Comparison of ENCODE assay signal across 31 cellular contexts in genomic region chr4:143386812-143387211, GRCh38. TPM values are rescaled to one million over a fixed set of nuclear protein-coding genes. Genes with fewer than 3 reads are reported as not detected.
DNase-seq lines count a peak whose midpoint lies in the region; ATAC-seq and TF ChIP-seq lines count a peak whose summit lies in the region.
"Had no signal": no experiment of that assay in that cellular context is flagged by ENCODE, and none has a peak within 500 bp of the region (broad histone marks: within the 10 kb centered on the region; RNA-seq: fewer than 3 reads in every experiment).

No MANE protein-coding gene starts in this region.

- H3K36me3 Mint-ChIP-seq in Caco-2 (ENCODE audit: insufficient read depth, unreplicated experiment), result peaks cover 15% of the 10 kb centered on the region
- H3K36me3 Mint-ChIP-seq in endothelial cell (ENCODE audit: low read depth, unreplicated experiment), result peaks cover 10% of the 10 kb centered on the region
- H3K36me3 Mint-ChIP-seq: activated naive CD4-positive, alpha-beta T cell treated with anti-CD3 and anti-CD28 coated beads, Interleukin-2, amount 50 U/mL, for 24 hours; stimulated activated memory B cell treated with anti-CD40 and anti-IgM and Interleukin-4, amounts not matched to agents 10 μg/mL and 1 μg/mL and 100 μg/mL, for 72 hours; type B pancreatic cell had no signal

- H3K27ac Mint-ChIP-seq in Caco-2 (ENCODE audit: unreplicated experiment) (no peak overlapping the region), endothelial cell (ENCODE audit: unreplicated experiment) (no peak overlapping the region)
- H3K27ac Mint-ChIP-seq: activated CD8-positive, alpha-beta T cell treated with anti-CD3 and anti-CD28 coated beads for 36 hours; activated naive CD4-positive, alpha-beta T cell treated with anti-CD3 and anti-CD28 coated beads, Interleukin-2, amount 50 U/mL, for 24 hours; activated T-helper 2 cell treated with anti-CD3 and anti-CD28 coated beads, Interferon-gamma antibody, Interleukin-2, Interleukin-4, amounts not matched to agents 10 μg/mL and 5 μg/mL and 100 μg/mL, durations not matched to agents 14 hours and 24 hours and 36 hours; stimulated activated memory B cell treated with anti-CD40 and anti-IgM and Interleukin-4, amounts not matched to agents 10 μg/mL and 1 μg/mL and 100 μg/mL, for 72 hours; T-helper 17 cell; type B pancreatic cell had no signal

- peaks cover 52% of the 10 kb centered on the region for H3K4me1 ChIP-seq in Caco-2
- peaks cover 3 to 97% (median 78%) of the 10 kb centered on the region in 12 donors for H3K4me1 ChIP-seq in heart left ventricle
- H3K4me1 ChIP-seq in ascending aorta, result peaks cover 3 to 52% of the 10 kb centered on the region in 2 donors

- POLR2A ChIA-PET in Caco-2 (lab: Charles Lee), result no interaction called here

- 91 to 100% (median 95%) methylated on average over 1 of the region's 1 CpG for WGBS in heart left ventricle, 4 donors

- TF ChIP-seq POLR2A in heart left ventricle (IDR thresholded peaks at IDR 0.05), result no peak

- H3K27me3 Mint-ChIP-seq in Caco-2 (ENCODE audit: insufficient read depth, unreplicated experiment) (no peaks in the 10 kb centered on the region), endothelial cell (ENCODE audit: unreplicated experiment) (peaks cover 1% of the 10 kb centered on the region)
- H3K27me3 Mint-ChIP-seq: type B pancreatic cell had no signal

- intact Hi-C loops in Caco-2 (cut with micrococcal nuclease; ENCODE audit: unreplicated experiment), result loop anchor here (5.0 kb wide), 1 partner anchor 180 kb away; no protein-coding TSS in a partner anchor
- intact Hi-C loops in heart left ventricle (cut with DNase I), result loop anchor here in 2 of 10 donors (5.0 kb wide), 2 partner anchors 35 to 50 kb away; partner anchors contain the start of gene GAB1 (in 1 of the 2)
- intact Hi-C loops in ascending aorta (cut with DNase I), result no loop called here

- no TSS peak for BruUV-seq in Caco-2 (replicated peaks; lab: Mats Ljungman, UMichigan)

- TF ChIP-seq CTCF in Caco-2 (IDR thresholded peaks at IDR 0.05; ENCODE audit: insufficient read depth in 1 of 2, low read depth in 1 of 2, low read length in 1 of 2, severe bottlenecking in 1 of 2, unreplicated experiment in 1 of 2), result no peak
- TF ChIP-seq CTCF in endothelial cell (IDR thresholded peaks at IDR 0.05; ENCODE audit: unreplicated experiment), result no peak
- TF ChIP-seq CTCF in heart left ventricle (IDR thresholded peaks at IDR 0.05), result no peak
- no peak for TF ChIP-seq CTCF in ascending aorta (IDR thresholded peaks at IDR 0.05)

- ATAC-seq in heart left ventricle (no peak), esophagus mucosa (no peak)
- ATAC-seq: activated CD8-positive, alpha-beta T cell treated with anti-CD3 and anti-CD28 coated beads for 36 hours; heart right ventricle; stimulated activated memory B cell treated with anti-CD40 and anti-IgM and Interleukin-4, amounts not matched to agents 10 μg/mL and 1 μg/mL and 100 μg/mL, for 72 hours; T-helper 17 cell had no signal

- CTCF ChIA-PET in Caco-2 (lab: Charles Lee), result no interaction called here

- H3K4me3 Mint-ChIP-seq in Caco-2 (ENCODE audit: unreplicated experiment) (peak overlapping the region; percentile 15), endothelial cell (ENCODE audit: unreplicated experiment) (peak overlapping the region; percentile 17)
- H3K4me3 Mint-ChIP-seq: activated CD8-positive, alpha-beta T cell treated with anti-CD3 and anti-CD28 coated beads for 36 hours; activated naive CD4-positive, alpha-beta T cell treated with anti-CD3 and anti-CD28 coated beads, Interleukin-2, amount 50 U/mL, for 24 hours; nephron; stimulated activated memory B cell treated with anti-CD40 and anti-IgM and Interleukin-4, amounts not matched to agents 10 μg/mL and 1 μg/mL and 100 μg/mL, for 72 hours; T-helper 17 cell; type B pancreatic cell had no signal

- H3K9me3 ChIP-seq in Caco-2 (no peaks in the 10 kb centered on the region), heart left ventricle (no peaks in the 10 kb centered on the region), ascending aorta (no peaks in the 10 kb centered on the region)
- H3K9me3 ChIP-seq: heart right ventricle had no signal

- H3K9me3 Mint-ChIP-seq in Caco-2 (ENCODE audit: unreplicated experiment) (no peaks in the 10 kb centered on the region), endothelial cell (ENCODE audit: unreplicated experiment) (no peaks in the 10 kb centered on the region)
- H3K9me3 Mint-ChIP-seq: activated CD8-positive, alpha-beta T cell treated with anti-CD3 and anti-CD28 coated beads for 36 hours; activated naive CD4-positive, alpha-beta T cell treated with anti-CD3 and anti-CD28 coated beads, Interleukin-2, amount 50 U/mL, for 24 hours; activated T-helper 2 cell treated with anti-CD3 and anti-CD28 coated beads, Interferon-gamma antibody, Interleukin-2, Interleukin-4, amounts not matched to agents 10 μg/mL and 5 μg/mL and 100 μg/mL, durations not matched to agents 14 hours and 24 hours and 36 hours; nephron; stimulated activated memory B cell treated with anti-CD40 and anti-IgM and Interleukin-4, amounts not matched to agents 10 μg/mL and 1 μg/mL and 100 μg/mL, for 72 hours; type B pancreatic cell had no signal

- H3K27ac ChIP-seq in heart left ventricle (peak overlapping the region in 1 of 12 donors; percentile 33), ascending aorta (peak overlapping the region in 1 of 2 donors; percentile 28)
- H3K27ac ChIP-seq: C4-2B had no signal

- H3K4me3 ChIP-seq in Caco-2 (ENCODE audit: low read depth, low read length), result no peak overlapping the region
- H3K4me3 ChIP-seq in heart left ventricle, result no peak overlapping the region
- H3K4me3 ChIP-seq in ascending aorta, result no peak overlapping the region
- H3K4me3 ChIP-seq: heart right ventricle, lung had no signal

- H3K4me1 Mint-ChIP-seq in Caco-2 (ENCODE audit: low read depth, unreplicated experiment) (peaks cover 59% of the 10 kb centered on the region), endothelial cell (ENCODE audit: unreplicated experiment) (peaks cover 48% of the 10 kb centered on the region)
- H3K4me1 Mint-ChIP-seq: activated naive CD4-positive, alpha-beta T cell treated with anti-CD3 and anti-CD28 coated beads, Interleukin-2, amount 50 U/mL, for 24 hours; T-helper 17 cell had no signal

- no peak for DNase-seq in Caco-2
- peak; percentile 24 for DNase-seq in NCI-H226
- no peak for DNase-seq in endothelial cell (ENCODE audit: low spot score)
- DNase-seq in kidney tubule cell (ENCODE audit: low spot score), result peak; percentile 30
- no peak for DNase-seq in A172 (ENCODE audit: low spot score)
- no peak for DNase-seq in heart left ventricle
- no peak for DNase-seq in ascending aorta (ENCODE audit: low spot score in 2 of 2)
- DNase-seq: 8988T; activated CD4-positive, alpha-beta T cell treated with anti-CD3 and anti-CD28 coated beads for 1 hour; activated CD8-positive, alpha-beta T cell treated with anti-CD3 and anti-CD28 coated beads for 36 hours; COR-L47; GF-D8; GOT3; heart right ventricle; KBM-7; kidney glomerular epithelial cell; NCI-H1105; NCI-H187 treated with DMSO at 0.1 percent for 48 hours; NCI-H524; NK-92 treated with Interleukin-12 subunit alpha and Interleukin-12 subunit beta, amount 100 ng/mL, for 24 hours; SHP77; substantia nigra; T-helper 17 cell had no signal

- H3K36me3 ChIP-seq in Caco-2 (ENCODE audit: control insufficient read depth, insufficient read depth, low read length) (no peaks in the 10 kb centered on the region), heart left ventricle (no peaks in the 10 kb centered on the region), ascending aorta (no peaks in the 10 kb centered on the region)
- H3K36me3 ChIP-seq: heart right ventricle had no signal

- H3K27me3 ChIP-seq in Caco-2 (replicated peaks; ENCODE audit: control insufficient read depth, insufficient read depth, low read length), result no peaks in the 10 kb centered on the region
- H3K27me3 ChIP-seq in heart left ventricle, result no peaks in the 10 kb centered on the region
- H3K27me3 ChIP-seq in ascending aorta, result no peaks in the 10 kb centered on the region
- H3K27me3 ChIP-seq: heart right ventricle had no signal

RNA-seq across cellular contexts. Expression of gene GAB1, which starts 50.1 kb away (rescaled TPM):
- total RNA-seq in Caco-2 (2022) (46.9 and 48.9 TPM in 2 replicates), endothelial cell (ENCODE audit: unreplicated experiment) (51.8 TPM), heart left ventricle (100 to 1,000 TPM in 3 of 9 donors, 10 to 100 TPM in 6; 49.4 to 130 (median 80.6) TPM), ascending aorta (31.0 TPM), esophagus mucosa (30.2 TPM)
- 6.0 and 13.1 TPM in 2 replicates for total RNA-seq in A172 (2014; rRNA removed; shearing (Covaris generic))
- 10 to 100 TPM; 15.3 to 25.2 TPM for polyA plus RNA-seq in heart left ventricle

Comparison
In these comparisons a context has a peak if more than half of its experiments do, and no peak if none do; other contexts are left out.
1. DNase-seq: peak in NCI-H226 (single experiment) and kidney tubule cell (single experiment); none in Caco-2 (0 of 2), endothelial cell (single experiment), A172 (single experiment), heart left ventricle (0 of 5) and ascending aorta (0 of 2).